Comparison of ENCODE assay signal across 11 cellular contexts in the genomic region with DNA sequence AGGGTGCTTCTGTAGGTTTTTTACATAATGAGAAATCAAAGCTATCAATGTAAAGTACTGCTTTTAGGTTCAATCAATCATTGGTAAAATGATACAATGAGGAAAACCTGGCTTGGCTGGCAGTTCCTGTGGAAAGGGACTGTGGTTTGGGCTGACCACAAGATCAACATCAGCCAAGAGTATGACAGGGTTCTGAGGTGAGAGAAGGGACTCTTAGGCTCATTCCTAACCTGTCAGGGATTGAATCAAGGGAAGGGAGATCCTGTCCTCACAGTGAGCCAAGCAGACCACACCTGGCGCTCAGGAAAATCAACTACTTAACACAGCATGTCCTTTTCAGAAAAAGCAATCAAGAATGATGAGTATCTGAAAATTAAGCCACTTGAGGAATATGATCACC.
DNase-seq lines count a peak whose midpoint lies in the region; TF ChIP-seq lines count a peak whose summit lies in the region.
"Had no signal": no experiment of that assay in that cellular context is flagged by ENCODE, and none has a peak within 500 bp of the region (broad histone marks: within the 10 kb centered on the region; RNA-seq: fewer than 3 reads in every experiment).

No MANE protein-coding gene starts in this region.

- H3K4me3 ChIP-seq in fibroblast of mammary gland (ENCODE audit: control insufficient read depth, low read depth, low read length), result no peak overlapping the region
- H3K4me3 ChIP-seq: SJSA1 had no signal

- TF ChIP-seq CTCF in fibroblast of mammary gland (conservative IDR thresholded peaks at IDR 0.05; ENCODE audit: control insufficient read depth, insufficient read depth, low read depth, low read length), result no peak

- DNase-seq in AG08396 (ENCODE audit: low spot score) (peak; percentile 24), HT1080 (ENCODE audit: low read depth) (peak; percentile 68), NCI-H524 treated with DMSO at 0.1 percent for 48 hours (lab: John Stamatoyannopoulos, UW) (peak; percentile 77), fibroblast of mammary gland (ENCODE audit: low read depth) (peak; percentile 24), SIG-M5 (lab: John Stamatoyannopoulos, UW) (no peak), hippocampal formation (lab: John Stamatoyannopoulos, UW) (no peak)
- DNase-seq in activated CD4-positive, alpha-beta T cell treated with anti-CD3 and anti-CD28 coated beads for 1 hour, result no peak
- DNase-seq in stimulated activated CD4-positive, alpha-beta T cell treated with anti-CD3 and anti-CD28 coated beads, Interleukin-15, amount 100 ng/mL, for 24 hours, result no peak
- DNase-seq: GF-D8, NCI-H345 had no signal

Comparison
In these comparisons a context has a peak if more than half of its experiments do, and no peak if none do; other contexts are left out.
1. DNase-seq: peak in AG08396 (single experiment), HT1080 (single experiment), NCI-H524 treated with DMSO at 0.1 percent for 48 hours (single experiment) and fibroblast of mammary gland (single experiment); none in activated CD4-positive, alpha-beta T cell treated with anti-CD3 and anti-CD28 coated beads for 1 hour (single experiment), stimulated activated CD4-positive, alpha-beta T cell treated with anti-CD3 and anti-CD28 coated beads, Interleukin-15, amount 100 ng/mL, for 24 hours (single experiment), SIG-M5 (single experiment) and hippocampal formation (0 of 2).